In the genomic region with DNA sequence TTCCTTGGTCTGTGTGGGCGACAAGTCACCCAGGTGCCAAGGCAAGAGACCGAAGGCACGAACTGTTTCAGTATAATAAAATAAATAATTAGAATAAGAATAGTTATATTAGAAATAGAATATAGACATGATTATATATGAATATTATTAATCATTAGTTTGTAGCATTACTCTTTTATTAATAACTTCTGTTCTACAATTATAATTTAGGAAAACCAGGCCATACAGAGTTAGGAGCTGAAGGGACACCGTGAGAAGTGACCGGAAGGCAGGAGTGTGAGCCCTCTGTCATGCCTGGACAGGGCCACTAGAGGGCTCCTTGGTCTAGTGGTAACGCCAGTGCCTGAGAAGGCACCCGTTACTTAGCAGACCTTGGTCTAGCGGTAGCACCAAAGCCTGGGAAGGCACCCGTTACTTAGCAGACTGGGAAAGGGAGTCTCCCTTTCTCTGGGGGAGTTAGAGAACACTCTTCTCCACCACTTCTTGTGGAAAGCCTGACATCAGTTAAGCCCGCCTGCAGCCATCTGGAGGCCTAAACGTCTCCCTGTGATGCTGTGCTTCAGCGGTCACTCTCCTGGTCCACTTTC, we compare ENCODE assay signal across 8 cellular contexts. TPM values are rescaled to one million over a fixed set of nuclear protein-coding genes. Genes with fewer than 3 reads are reported as not detected.
DNase-seq lines count a peak whose midpoint lies in the region; FAIRE-seq and TF ChIP-seq lines count a peak whose summit lies in the region.
"Not testable (repeated sequence)": the region's sequence is repeated elsewhere in the genome, so short reads cannot be mapped to it uniquely, and the experiment has no call there.

No MANE protein-coding gene starts in this region.

- TF ChIP-seq CTCF in GM12873 (IDR thresholded peaks at IDR 0.05; ENCODE audit: insufficient read depth, low read depth, low read length, missing control alignments) (peak; percentile 86), epithelial cell of esophagus (IDR thresholded peaks at IDR 0.05; ENCODE audit: insufficient read depth, low read depth, low read length, missing control alignments) (peak; percentile 84), liver (IDR thresholded peaks at IDR 0.05; ENCODE audit: low read depth, low read length, missing input control) (peak; percentile 77)

- not testable (repeated sequence) for H3K36me3 ChIP-seq in liver (ENCODE audit: control insufficient read depth in 4 of 4, insufficient read depth in 3 of 4, low read depth in 1 of 4, low read length in 3 of 4)

- not testable (repeated sequence) for H3K9ac ChIP-seq in liver (ENCODE audit: low read depth in 1 of 2, low read length in 2 of 2)

- H3K4me1 ChIP-seq in liver (ENCODE audit: control insufficient read depth in 4 of 4, insufficient read depth in 4 of 4, low read length in 3 of 4), result not testable (repeated sequence)

- H3K9me3 ChIP-seq in liver (ENCODE audit: control insufficient read depth in 4 of 4, low read length in 3 of 4), result not testable (repeated sequence)

- H3K27ac ChIP-seq in liver (ENCODE audit: low read depth in 1 of 2, low read length in 2 of 2), result not testable (repeated sequence)

- peak; percentile 11 for DNase-seq in NCI-H1105 treated with DMSO at 0.1 percent for 48 hours (lab: John Stamatoyannopoulos, UW)
- DNase-seq in RPMI8226, result peak; percentile 79
- DNase-seq in activated T-cell treated with anti-CD3 and anti-CD28 coated beads, Interleukin-2, amount 50 U/mL, for 1 hour, result peak; percentile 27
- DNase-seq in epithelial cell of esophagus (ENCODE audit: low read depth), result peak; percentile 70
- DNase-seq in smooth muscle cell of the brain vasculature (ENCODE audit: low read depth, low spot score), result peak; percentile 40

- H3K4me3 ChIP-seq in epithelial cell of esophagus (ENCODE audit: low read length), result peak overlapping the region; percentile 20
- not testable (repeated sequence) for H3K4me3 ChIP-seq in liver (ENCODE audit: low read depth in 1 of 3, low read length in 3 of 3)

- H3K27me3 ChIP-seq in liver (ENCODE audit: control insufficient read depth in 4 of 4, insufficient read depth in 4 of 4, low read length in 3 of 4), result not testable (repeated sequence)

- FAIRE-seq in A204.1 (lab: Jason Lieb, UNC), result peak; percentile 95

- 45% methylated on average over 12 of the region's 12 CpGs for WGBS in liver

- peak; percentile 82 to 86 for TF ChIP-seq RAD21 in liver (IDR thresholded peaks at IDR 0.05)

RNA-seq across cellular contexts. Expression of gene ZBTB8B, which starts 16.6 kb away (rescaled TPM):
- under 1 TPM in 1 of 2 donors, not detected in 1; 0.05 TPM for total RNA-seq in liver
- under 1 TPM in 1 of 2 donors, not detected in 1; 0.01 TPM for polyA plus RNA-seq in liver

RNA-seq across cellular contexts. Expression of gene BSDC1, which starts 54.0 kb away (rescaled TPM):
- 10 to 100 TPM; 62.5 to 65.9 TPM for total RNA-seq in liver
- polyA plus RNA-seq in liver, result 10 to 100 TPM; 40.0 to 41.4 TPM

Comparison
In these comparisons a context has a peak if more than half of its experiments do, and no peak if none do; other contexts are left out.
1. DNase-seq: peak in every context shown above with its lines; median percentile 79 in RPMI8226; 70 in epithelial cell of esophagus; 40 in smooth muscle cell of the brain vasculature; 27 in activated T-cell treated with anti-CD3 and anti-CD28 coated beads, Interleukin-2, amount 50 U/mL, for 1 hour; 11 in NCI-H1105 treated with DMSO at 0.1 percent for 48 hours.